In genomic region chr6:128641701-128642100, GRCh38 we compare ENCODE assay signal across 25 cellular contexts.
"Had no signal": no experiment of that assay in that cellular context is flagged by ENCODE, and none has a peak within 500 bp of the region (broad histone marks: within the 10 kb centered on the region; RNA-seq: fewer than 3 reads in every experiment).

No MANE protein-coding gene starts in this region.

- H3K9me3 ChIP-seq: breast epithelium, esophagus muscularis mucosa, heart right ventricle, mucosa of descending colon, psoas muscle, vagina had no signal

- H3K36me3 ChIP-seq: breast epithelium, esophagus muscularis mucosa, heart right ventricle, vagina had no signal

- H3K4me1 ChIP-seq: breast epithelium, esophagus muscularis mucosa, psoas muscle, vagina had no signal

- H3K27me3 ChIP-seq: breast epithelium, esophagus muscularis mucosa, heart right ventricle, vagina had no signal

- ATAC-seq: activated CD8-positive, alpha-beta T cell treated with anti-CD3 and anti-CD28 coated beads, Interleukin-2, amount 10 ng/mL, durations not matched to agents 7 days and 5 days; activated naive CD8-positive, alpha-beta T cell treated with anti-CD3 and anti-CD28 coated beads, Interleukin-2, amount 50 U/mL, for 24 hours; heart right ventricle; left ventricle myocardium superior; mucosa of descending colon; psoas muscle; right cardiac atrium; stimulated activated naive CD8-positive, alpha-beta T cell treated with anti-CD3 and anti-CD28 coated beads, Interleukin-15, amount 100 ng/mL, for 72 hours had no signal

- H3K4me3 ChIP-seq: breast epithelium, esophagus muscularis mucosa, heart right ventricle, mucosa of descending colon, psoas muscle, skin epidermis, vagina had no signal

- H3K27ac ChIP-seq: breast epithelium, esophagus muscularis mucosa, heart right ventricle, psoas muscle, skin epidermis, vagina had no signal

- DNase-seq: activated CD4-positive, alpha-beta T cell treated with anti-CD3 and anti-CD28 coated beads, Interleukin-2, amount 10 ng/mL, durations not matched to agents 24 days and 14 days; activated CD8-positive, alpha-beta T cell treated with anti-CD3 and anti-CD28 coated beads, Interleukin-2, amount 10 ng/mL, durations not matched to agents 7 days and 5 days; activated effector memory CD4-positive, alpha-beta T cell treated with Interleukin-2 at 50 U/mL for 16 hours; activated naive CD4-positive, alpha-beta T cell treated with anti-CD3 and anti-CD28 coated beads, Interleukin-2, amount 10 ng/mL, durations not matched to agents 7 days and 5 days; activated naive CD8-positive, alpha-beta T cell treated with anti-CD3 and anti-CD28 coated beads, Interleukin-2, amount 50 U/mL, for 24 hours; activated T-cell treated with anti-CD3 and anti-CD28 coated beads, Interleukin-2, amount 50 U/mL, for 48 hours; cerebellar nuclear complex; effector CD4-positive, alpha-beta T cell; heart right ventricle; immature natural killer cell; left ventricle myocardium superior; mucosa of descending colon; naive B cell; psoas muscle; right cardiac atrium; stimulated activated CD4-positive, alpha-beta T cell treated with anti-CD3 and anti-CD28 coated beads, Interleukin-15, amount 100 ng/mL, for 24 hours; stimulated activated CD4-positive, alpha-beta T cell treated with anti-CD3 and anti-CD28 coated beads, Interleukin-2, amount 100 ng/mL, for 48 hours; stimulated activated naive CD8-positive, alpha-beta T cell treated with anti-CD3 and anti-CD28 coated beads, Interleukin-15, amount 100 ng/mL, for 72 hours; T-helper 1 cell; T-helper 9 cell; trophoblast cell had no signal
